Comparison of ENCODE assay signal across 8 cellular contexts in the genomic region with DNA sequence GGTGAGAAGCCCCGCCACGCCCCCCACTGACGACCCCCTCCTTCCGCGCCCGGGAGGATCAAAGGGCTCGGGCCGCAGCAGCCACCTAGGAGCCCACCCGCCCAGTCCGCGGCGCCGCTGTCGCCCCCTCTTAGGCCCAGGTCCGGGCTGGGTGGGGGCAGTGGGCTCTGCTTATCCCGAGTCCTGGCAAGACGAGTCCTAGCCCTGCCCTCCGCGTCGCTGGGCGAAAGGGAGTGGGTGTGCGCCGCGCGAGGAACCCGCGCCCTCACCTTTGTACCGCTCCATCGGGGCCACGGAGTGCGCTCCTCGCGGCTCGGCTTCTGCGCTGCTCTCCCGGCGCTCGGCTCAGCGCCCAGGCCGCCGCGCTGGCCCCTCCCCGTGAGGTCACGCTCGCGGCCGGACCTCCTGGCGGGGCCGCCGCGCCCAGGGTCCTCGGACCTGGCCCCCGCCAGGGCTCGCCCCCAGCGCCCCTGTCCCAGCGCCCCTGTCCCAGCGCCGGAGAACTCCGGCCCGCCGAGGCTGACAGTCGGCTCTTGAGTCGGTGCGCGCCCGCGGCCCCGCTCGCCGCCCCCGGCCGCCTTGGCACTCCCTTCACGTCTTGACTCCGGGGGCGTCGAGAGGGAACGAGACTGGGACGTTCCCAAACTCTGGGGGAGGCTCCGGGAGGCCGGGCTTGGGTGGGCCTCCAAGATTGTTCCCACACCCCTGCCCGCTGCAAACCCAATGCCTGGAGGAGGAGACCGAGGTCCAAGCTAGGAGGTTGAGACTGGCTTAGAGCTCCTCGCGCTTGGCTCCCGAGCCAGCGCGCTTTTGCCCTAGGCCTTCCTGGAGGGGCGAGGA. TPM values are rescaled to one million over a fixed set of nuclear protein-coding genes. Genes with fewer than 3 reads are reported as not detected.
DNase-seq lines count a peak whose midpoint lies in the region; ATAC-seq and TF ChIP-seq lines count a peak whose summit lies in the region.
"Had no signal": no experiment of that assay in that cellular context is flagged by ENCODE, and none has a peak within 500 bp of the region (broad histone marks: within the 10 kb centered on the region; RNA-seq: fewer than 3 reads in every experiment).

A gene with protein sequence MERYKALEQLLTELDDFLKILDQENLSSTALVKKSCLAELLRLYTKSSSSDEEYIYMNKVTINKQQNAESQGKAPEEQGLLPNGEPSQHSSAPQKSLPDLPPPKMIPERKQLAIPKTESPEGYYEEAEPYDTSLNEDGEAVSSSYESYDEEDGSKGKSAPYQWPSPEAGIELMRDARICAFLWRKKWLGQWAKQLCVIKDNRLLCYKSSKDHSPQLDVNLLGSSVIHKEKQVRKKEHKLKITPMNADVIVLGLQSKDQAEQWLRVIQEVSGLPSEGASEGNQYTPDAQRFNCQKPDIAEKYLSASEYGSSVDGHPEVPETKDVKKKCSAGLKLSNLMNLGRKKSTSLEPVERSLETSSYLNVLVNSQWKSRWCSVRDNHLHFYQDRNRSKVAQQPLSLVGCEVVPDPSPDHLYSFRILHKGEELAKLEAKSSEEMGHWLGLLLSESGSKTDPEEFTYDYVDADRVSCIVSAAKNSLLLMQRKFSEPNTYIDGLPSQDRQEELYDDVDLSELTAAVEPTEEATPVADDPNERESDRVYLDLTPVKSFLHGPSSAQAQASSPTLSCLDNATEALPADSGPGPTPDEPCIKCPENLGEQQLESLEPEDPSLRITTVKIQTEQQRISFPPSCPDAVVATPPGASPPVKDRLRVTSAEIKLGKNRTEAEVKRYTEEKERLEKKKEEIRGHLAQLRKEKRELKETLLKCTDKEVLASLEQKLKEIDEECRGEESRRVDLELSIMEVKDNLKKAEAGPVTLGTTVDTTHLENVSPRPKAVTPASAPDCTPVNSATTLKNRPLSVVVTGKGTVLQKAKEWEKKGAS (minus strand): TSS at position 332 of the 840 bp plus-strand sequence. CDS start 47 bp downstream, at position 285.

- DNase-seq in GM23338 (ENCODE audit: low spot score) = peak; percentile 62
- DNase-seq in T-helper 2 cell treated with Interferon-gamma antibody and Interleukin-4, amounts not matched to agents 5 μg/mL and 100 μg/mL, for 36 hours (ENCODE audit: low spot score) = no peak
- peak in 1 of 2 donors; percentile 58 for DNase-seq in heart right ventricle
- peak; percentile 32 to 65 for DNase-seq in psoas muscle
- DNase-seq in NAMALWA (ENCODE audit: low spot score) = no peak
- no peak for DNase-seq in stimulated activated CD4-positive, alpha-beta T cell treated with anti-CD3 and anti-CD28 coated beads, Interleukin-15, amount 100 ng/mL, for 24 hours
- DNase-seq: T-cell had no signal

- WGBS in heart right ventricle, 2 donors = 1 to 2% methylated on average over 74 to 88 of the region's 88 CpGs
- WGBS in psoas muscle, 3 donors = 1 to 2% (median 2%) methylated on average over 77 to 88 of the region's 88 CpGs

- no peaks in the 10 kb centered on the region for H3K9me2 ChIP-seq in GM23338 (ENCODE audit: insufficient read depth)

- H3K9me3 Mint-ChIP-seq in GM23338 = no peaks in the 10 kb centered on the region; the same call in 2 of the 3 replicates
- no peaks in the 10 kb centered on the region for H3K9me3 Mint-ChIP-seq in T-helper 2 cell treated with Interferon-gamma antibody and Interleukin-4, amounts not matched to agents 5 μg/mL and 100 μg/mL, for 36 hours
- H3K9me3 Mint-ChIP-seq: T-cell had no signal

- no peaks in the 10 kb centered on the region for H3K79me2 ChIP-seq in GM23338 (replicated peaks; ENCODE audit: insufficient read depth)

- H3K27me3 ChIP-seq in GM23338 (ENCODE audit: insufficient read depth) (peaks cover 52% of the 10 kb centered on the region), heart right ventricle (peaks cover 0 to 54% (median 8%) of the 10 kb centered on the region in 7 donors), psoas muscle (ENCODE audit: insufficient read depth in 3 of 3, low read length in 2 of 3) (peaks cover 0 to 56% (median 21%) of the 10 kb centered on the region in 3 donors)

- H3K4me1 ChIP-seq in GM23338 (ENCODE audit: insufficient read depth) (peaks cover 30% of the 10 kb centered on the region), heart right ventricle (peaks cover 2 to 62% (median 38%) of the 10 kb centered on the region in 9 donors), psoas muscle (peaks cover 9% of the 10 kb centered on the region)

- no peak within 1 kb of the TSS for H3K27ac ChIP-seq in GM23338 (ENCODE audit: low read depth)
- peak within 1 kb of the TSS in 9 of 10 donors; percentile 41 to 82 (median 63) for H3K27ac ChIP-seq in heart right ventricle
- H3K27ac ChIP-seq in psoas muscle = peak within 1 kb of the TSS; percentile 46

- H3K36me3 ChIP-seq in GM23338 (ENCODE audit: insufficient read depth) (no peaks in the 10 kb centered on the region), heart right ventricle (no peaks in the 10 kb centered on the region), psoas muscle (ENCODE audit: insufficient read depth in 1 of 2, low read depth in 1 of 2) (no peaks in the 10 kb centered on the region)

- peak within 1 kb of the TSS; percentile 99 for H2AFZ ChIP-seq in GM23338

- peaks cover 46% of the 10 kb centered on the region for H3K27me3 Mint-ChIP-seq in GM23338 (ENCODE audit: insufficient read depth, low read depth, poor library complexity)
- peaks cover 66% of the 10 kb centered on the region for H3K27me3 Mint-ChIP-seq in T-helper 2 cell treated with Interferon-gamma antibody and Interleukin-4, amounts not matched to agents 5 μg/mL and 100 μg/mL, for 36 hours (ENCODE audit: low read depth)

- TF ChIP-seq CTCF in GM23338 (conservative IDR thresholded peaks at IDR 0.05; ENCODE audit: low read depth in 2 of 2) = no peak
- no peak for TF ChIP-seq CTCF in heart right ventricle (IDR thresholded peaks at IDR 0.05)
- no peak for TF ChIP-seq CTCF in psoas muscle (IDR thresholded peaks at IDR 0.05)

- no peaks in the 10 kb centered on the region for H3F3A ChIP-seq in GM23338 (replicated peaks; ENCODE audit: low read depth)

- no peak within 1 kb of the TSS for H3K27ac Mint-ChIP-seq in GM23338
- no peak within 1 kb of the TSS for H3K27ac Mint-ChIP-seq in T-helper 2 cell treated with Interferon-gamma antibody and Interleukin-4, amounts not matched to agents 5 μg/mL and 100 μg/mL, for 36 hours

- no peaks in the 10 kb centered on the region for H3K9me3 ChIP-seq in heart right ventricle
- no peaks in the 10 kb centered on the region for H3K9me3 ChIP-seq in psoas muscle

- peak; percentile 66 for ATAC-seq in GM23338
- ATAC-seq in heart right ventricle = peak; percentile 68 to 85 (median 78)
- ATAC-seq in psoas muscle = peak; percentile 62 to 74 (median 66)
- no peak for ATAC-seq in GM21786 (IDR thresholded peaks at IDR 0.05; ENCODE audit: unreplicated experiment)

- intact Hi-C loops in heart right ventricle (cut with DNase I) (loop anchor here in 4 of 10 donors (5.0 kb wide), 2 partner anchors 72 to 102 kb away; no protein-coding TSS in a partner anchor), psoas muscle (cut with DNase I) (no loop called here)

- no peaks in the 10 kb centered on the region for H4K20me1 ChIP-seq in GM23338 (replicated peaks; ENCODE audit: insufficient read depth)

- H3K4me3 ChIP-seq in GM23338 = peak within 1 kb of the TSS; percentile 90
- H3K4me3 ChIP-seq in heart right ventricle = peak within 1 kb of the TSS; percentile 50 to 70 (median 62)
- H3K4me3 ChIP-seq in psoas muscle = peak within 1 kb of the TSS; percentile 69

- peaks cover 48% of the 10 kb centered on the region for H3K4me1 Mint-ChIP-seq in GM23338
- H3K4me1 Mint-ChIP-seq in T-helper 2 cell treated with Interferon-gamma antibody and Interleukin-4, amounts not matched to agents 5 μg/mL and 100 μg/mL, for 36 hours (ENCODE audit: low read depth) = peaks cover 9% of the 10 kb centered on the region

- no peaks in the 10 kb centered on the region; the same call in 2 of the 3 replicates for H3K36me3 Mint-ChIP-seq in GM23338 (ENCODE audit: low read depth)
- no peaks in the 10 kb centered on the region for H3K36me3 Mint-ChIP-seq in T-helper 2 cell treated with Interferon-gamma antibody and Interleukin-4, amounts not matched to agents 5 μg/mL and 100 μg/mL, for 36 hours (ENCODE audit: low read depth)
- H3K36me3 Mint-ChIP-seq: T-cell had no signal

- H3K4me3 Mint-ChIP-seq in GM23338 = peak within 1 kb of the TSS; percentile 84
- peak within 1 kb of the TSS; percentile 59 for H3K4me3 Mint-ChIP-seq in T-helper 2 cell treated with Interferon-gamma antibody and Interleukin-4, amounts not matched to agents 5 μg/mL and 100 μg/mL, for 36 hours

- peak within 1 kb of the TSS; percentile 91 for H3K4me2 ChIP-seq in GM23338

TF ChIP-seq in GM23338, 12 proteins besides CTCF, POLR2A, EP300 and RAD21 (continues in another document):
- TF ChIP-seq, protein P1, sequence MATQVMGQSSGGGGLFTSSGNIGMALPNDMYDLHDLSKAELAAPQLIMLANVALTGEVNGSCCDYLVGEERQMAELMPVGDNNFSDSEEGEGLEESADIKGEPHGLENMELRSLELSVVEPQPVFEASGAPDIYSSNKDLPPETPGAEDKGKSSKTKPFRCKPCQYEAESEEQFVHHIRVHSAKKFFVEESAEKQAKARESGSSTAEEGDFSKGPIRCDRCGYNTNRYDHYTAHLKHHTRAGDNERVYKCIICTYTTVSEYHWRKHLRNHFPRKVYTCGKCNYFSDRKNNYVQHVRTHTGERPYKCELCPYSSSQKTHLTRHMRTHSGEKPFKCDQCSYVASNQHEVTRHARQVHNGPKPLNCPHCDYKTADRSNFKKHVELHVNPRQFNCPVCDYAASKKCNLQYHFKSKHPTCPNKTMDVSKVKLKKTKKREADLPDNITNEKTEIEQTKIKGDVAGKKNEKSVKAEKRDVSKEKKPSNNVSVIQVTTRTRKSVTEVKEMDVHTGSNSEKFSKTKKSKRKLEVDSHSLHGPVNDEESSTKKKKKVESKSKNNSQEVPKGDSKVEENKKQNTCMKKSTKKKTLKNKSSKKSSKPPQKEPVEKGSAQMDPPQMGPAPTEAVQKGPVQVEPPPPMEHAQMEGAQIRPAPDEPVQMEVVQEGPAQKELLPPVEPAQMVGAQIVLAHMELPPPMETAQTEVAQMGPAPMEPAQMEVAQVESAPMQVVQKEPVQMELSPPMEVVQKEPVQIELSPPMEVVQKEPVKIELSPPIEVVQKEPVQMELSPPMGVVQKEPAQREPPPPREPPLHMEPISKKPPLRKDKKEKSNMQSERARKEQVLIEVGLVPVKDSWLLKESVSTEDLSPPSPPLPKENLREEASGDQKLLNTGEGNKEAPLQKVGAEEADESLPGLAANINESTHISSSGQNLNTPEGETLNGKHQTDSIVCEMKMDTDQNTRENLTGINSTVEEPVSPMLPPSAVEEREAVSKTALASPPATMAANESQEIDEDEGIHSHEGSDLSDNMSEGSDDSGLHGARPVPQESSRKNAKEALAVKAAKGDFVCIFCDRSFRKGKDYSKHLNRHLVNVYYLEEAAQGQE (IDR thresholded peaks at IDR 0.05; ENCODE audit: unreplicated experiment) = no peak
- TF ChIP-seq STAT1 (IDR thresholded peaks at IDR 0.05; ENCODE audit: unreplicated experiment) (no peak), POLR2AphosphoS5 (IDR thresholded peaks at IDR 0.05; ENCODE audit: low read depth) (no peak)

RNA-seq across cellular contexts. Expression of the gene that starts here (rescaled TPM):
- 6.5 and 7.3 TPM in 2 replicates for total RNA-seq in GM23338 (2014; rRNA removed; shearing (Covaris generic))
- polyA plus RNA-seq in GM23338 (2016; fragmentation: Nextera tagmentation; extraction: Ambion mirVana) (2.3 TPM in 2 replicates), heart right ventricle (1 to 10 TPM; 3.0 to 3.6 TPM), psoas muscle (1 to 10 TPM in 2 of 3 donors, under 1 TPM in 1; 0.75 to 1.7 (median 1.4) TPM)
- total RNA-seq in heart right ventricle (1 to 10 TPM; 2.9 to 5.0 (median 4.5) TPM), psoas muscle (1 to 10 TPM; 1.6 to 3.6 (median 2.6) TPM)

Comparison
In these comparisons a context has a peak if more than half of its experiments do, and no peak if none do; other contexts are left out.
1. DNase-seq: peak in GM23338 (single experiment) and psoas muscle (2 of 2); none in T-helper 2 cell treated with Interferon-gamma antibody and Interleukin-4, amounts not matched to agents 5 μg/mL and 100 μg/mL, for 36 hours (single experiment), NAMALWA (single experiment) and stimulated activated CD4-positive, alpha-beta T cell treated with anti-CD3 and anti-CD28 coated beads, Interleukin-15, amount 100 ng/mL, for 24 hours (single experiment).
2. Peak in every context shown above with its lines, with median percentiles within 50 percentile points of each other: H3K4me3 ChIP-seq.